11 cellular contexts compared by ENCODE assay signal in genomic region chr6:24142733-24143132, GRCh38. TPM values are rescaled to one million over a fixed set of nuclear protein-coding genes. Genes with fewer than 3 reads are reported as not detected.
"Had no signal": no experiment of that assay in that cellular context is flagged by ENCODE, and none has a peak within 500 bp of the region (broad histone marks: within the 10 kb centered on the region; RNA-seq: fewer than 3 reads in every experiment).

No MANE protein-coding gene starts in this region.

RNA-seq across cellular contexts. Expression of gene NRSN1, which starts 16.7 kb away (rescaled TPM):
- total RNA-seq: OCI-LY7, PC-3, PC-9, Peyer's patch, Right ventricle myocardium inferior, Right ventricle myocardium superior, RPMI7951, SJCRH30, SJSA1, SK-MEL-5, T-cell had no signal
